In the genomic region with DNA sequence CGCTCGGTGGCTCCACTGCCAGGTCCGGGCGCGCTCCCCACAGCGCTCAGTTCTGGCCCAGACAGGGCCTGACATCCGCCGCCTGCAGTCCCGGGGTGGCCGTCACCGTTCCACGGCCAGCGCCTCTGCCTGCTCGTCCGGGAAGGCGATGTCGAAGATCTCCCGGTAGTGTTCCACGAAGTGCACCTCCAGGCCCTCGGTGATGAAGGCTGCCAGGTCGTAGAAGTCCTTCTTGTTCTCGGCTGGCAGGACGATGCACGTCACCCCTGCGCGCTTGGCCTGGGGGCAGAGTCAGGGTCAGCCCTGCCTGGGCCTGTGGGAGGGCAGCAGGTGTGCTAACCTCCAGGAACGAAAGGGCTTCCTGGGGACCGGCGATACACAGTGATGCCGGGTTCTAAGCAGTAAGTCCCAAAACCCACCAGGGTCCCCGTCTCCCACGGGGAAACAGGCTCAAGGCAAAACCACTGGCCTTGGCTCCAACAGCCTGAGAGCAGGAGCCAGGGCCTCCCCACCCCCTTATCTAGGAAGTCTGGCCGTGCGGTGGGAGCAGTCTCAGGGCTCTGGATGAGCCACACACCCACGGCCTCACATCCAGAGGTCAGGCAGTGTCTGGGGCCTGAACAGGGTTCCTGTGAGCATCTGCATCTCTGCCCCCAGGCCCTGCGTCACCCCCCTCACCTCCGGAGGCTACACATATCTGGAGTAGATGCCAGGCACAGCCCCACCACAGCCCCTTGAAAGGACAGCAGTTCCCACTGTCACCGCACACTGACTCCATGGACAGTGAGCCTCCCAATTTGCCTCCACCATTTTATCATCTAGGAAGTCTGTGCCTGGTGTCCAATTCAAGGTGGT, we compare ENCODE assay signal across 8 cellular contexts. TPM values are rescaled to one million over a fixed set of nuclear protein-coding genes. Genes with fewer than 3 reads are reported as not detected.
DNase-seq lines count a peak whose midpoint lies in the region; ATAC-seq and TF ChIP-seq lines count a peak whose summit lies in the region.

No MANE protein-coding gene starts in this region.

- H3K27me3 ChIP-seq in upper lobe of left lung, result no peaks in the 10 kb centered on the region

- H3K9me3 ChIP-seq in upper lobe of left lung, result no peaks in the 10 kb centered on the region

- intact Hi-C loops in cardiac septum (cut with DNase I), result no loop called here
- intact Hi-C loops in left ventricle myocardium superior (cut with micrococcal nuclease), result no loop called here

- peak overlapping the region; percentile 99 for H3K27ac Mint-ChIP-seq in activated T-helper 17 cell treated with anti-CD3 and anti-CD28 coated beads, Interleukin-2, amount 50 U/mL, for 72 hours
- H3K27ac Mint-ChIP-seq in immature natural killer cell, result peak overlapping the region in 5 of 6 donors; percentile 34 to 81 (median 64)

- H3K27me3 Mint-ChIP-seq in activated T-helper 17 cell treated with anti-CD3 and anti-CD28 coated beads, Interleukin-2, amount 50 U/mL, for 72 hours, result no peaks in the 10 kb centered on the region
- peaks cover 7 to 23% (median 16%) of the 10 kb centered on the region in 3 donors for H3K27me3 Mint-ChIP-seq in immature natural killer cell (ENCODE audit: low read depth in 3 of 3)

- H3K36me3 ChIP-seq in upper lobe of left lung, result peaks cover 13 to 58% (median 53%) of the 10 kb centered on the region in 4 donors

- TF ChIP-seq CTCF in upper lobe of left lung (IDR thresholded peaks at IDR 0.05), result no peak

- H3K36me3 Mint-ChIP-seq in activated T-helper 17 cell treated with anti-CD3 and anti-CD28 coated beads, Interleukin-2, amount 50 U/mL, for 72 hours (ENCODE audit: low read depth), result peaks cover 69% of the 10 kb centered on the region
- H3K36me3 Mint-ChIP-seq in immature natural killer cell, result no peaks in the 10 kb centered on the region

- WGBS in upper lobe of left lung, 2 donors, result 80 to 82% methylated on average over 9 to 34 of the region's 38 CpGs

- peaks cover 4% of the 10 kb centered on the region for H3K4me1 Mint-ChIP-seq in activated T-helper 17 cell treated with anti-CD3 and anti-CD28 coated beads, Interleukin-2, amount 50 U/mL, for 72 hours
- peaks cover 25 to 31% of the 10 kb centered on the region in 2 donors for H3K4me1 Mint-ChIP-seq in immature natural killer cell

- no peaks in the 10 kb centered on the region for H3K9me3 Mint-ChIP-seq in activated T-helper 17 cell treated with anti-CD3 and anti-CD28 coated beads, Interleukin-2, amount 50 U/mL, for 72 hours
- no peaks in the 10 kb centered on the region for H3K9me3 Mint-ChIP-seq in immature natural killer cell

- H3K4me3 Mint-ChIP-seq in activated T-helper 17 cell treated with anti-CD3 and anti-CD28 coated beads, Interleukin-2, amount 50 U/mL, for 72 hours, result peak overlapping the region; percentile 99
- H3K4me3 Mint-ChIP-seq in immature natural killer cell, result peak overlapping the region; percentile 39 to 65 (median 54)

- H3K4me3 ChIP-seq in upper lobe of left lung, result peak overlapping the region in 3 of 4 donors; percentile 58 to 80 (median 75)

- TF ChIP-seq EP300 in upper lobe of left lung (IDR thresholded peaks at IDR 0.05), result no peak

- peak overlapping the region; percentile 87 to 96 (median 91) for H3K27ac ChIP-seq in upper lobe of left lung

- ATAC-seq in left ventricle myocardium superior, result no peak
- no peak for ATAC-seq in activated T-helper 17 cell treated with anti-CD3 and anti-CD28 coated beads, Interleukin-2, amount 50 U/mL, for 72 hours (replicated peaks)
- ATAC-seq in upper lobe of left lung (ENCODE audit: low FRiP score in 2 of 2), result no peak

- no peak for TF ChIP-seq POLR2A in upper lobe of left lung (IDR thresholded peaks at IDR 0.05)

- DNase-seq in cardiac septum (ENCODE audit: low spot score) (peak; percentile 75), left ventricle myocardium superior (no peak), immature natural killer cell (no peak), upper lobe of left lung (peak in 1 of 2 donors; percentile 87), NCI-H2107 (lab: John Stamatoyannopoulos, UW) (no peak), kidney tubule cell (ENCODE audit: low spot score) (no peak), amniotic stem cell (lab: John Stamatoyannopoulos, UW) (no peak)

- peaks cover 14 to 32% (median 24%) of the 10 kb centered on the region in 4 donors for H3K4me1 ChIP-seq in upper lobe of left lung

RNA-seq across cellular contexts. Expression of gene RPL36, which starts 2.1 kb away (rescaled TPM):
- total RNA-seq in cardiac septum, result 337 TPM
- 401 TPM for total RNA-seq in left ventricle myocardium superior
- total RNA-seq in activated T-helper 17 cell treated with anti-CD3 and anti-CD28 coated beads, Interleukin-2, amount 50 U/mL, for 72 hours, result 1,000 to 10,000 TPM in 1 of 2 donors, 100 to 1,000 TPM in 1; 860 to 1,029 TPM
- 1,000 to 10,000 TPM in 1 of 3 donors, 100 to 1,000 TPM in 2; 550 to 1,524 (median 935) TPM for polyA plus RNA-seq in immature natural killer cell
- total RNA-seq in upper lobe of left lung, result 100 to 1,000 TPM; 290 to 626 (median 442) TPM

RNA-seq across cellular contexts. Expression of gene HSD11B1L, which starts 11.3 kb away (rescaled TPM):
- total RNA-seq in cardiac septum, result 4.3 TPM
- 5.5 TPM for total RNA-seq in left ventricle myocardium superior
- total RNA-seq in activated T-helper 17 cell treated with anti-CD3 and anti-CD28 coated beads, Interleukin-2, amount 50 U/mL, for 72 hours, result 1 to 10 TPM; 2.3 to 5.3 TPM
- 1 to 10 TPM; 2.0 to 3.1 (median 2.5) TPM for polyA plus RNA-seq in immature natural killer cell
- 10 to 100 TPM in 4 of 6 donors, 1 to 10 TPM in 2; 4.5 to 26.5 (median 16.7) TPM for total RNA-seq in upper lobe of left lung

RNA-seq across cellular contexts. Expression of gene MICOS13, which starts 11.8 kb away (rescaled TPM):
- 143 TPM for total RNA-seq in cardiac septum
- 167 TPM for total RNA-seq in left ventricle myocardium superior
- total RNA-seq in activated T-helper 17 cell treated with anti-CD3 and anti-CD28 coated beads, Interleukin-2, amount 50 U/mL, for 72 hours, result 10 to 100 TPM; 29.5 to 38.7 TPM
- polyA plus RNA-seq in immature natural killer cell, result 100 to 1,000 TPM in 1 of 3 donors, 10 to 100 TPM in 2; 85.1 to 134 (median 98.2) TPM
- total RNA-seq in upper lobe of left lung, result 10 to 100 TPM; 19.1 to 63.2 (median 34.2) TPM

RNA-seq across cellular contexts. Expression of gene LONP1, which starts 27.8 kb away (rescaled TPM):
- total RNA-seq in cardiac septum, result 70.8 TPM
- 90.7 TPM for total RNA-seq in left ventricle myocardium superior
- total RNA-seq in activated T-helper 17 cell treated with anti-CD3 and anti-CD28 coated beads, Interleukin-2, amount 50 U/mL, for 72 hours, result 100 to 1,000 TPM; 291 to 376 TPM
- polyA plus RNA-seq in immature natural killer cell, result 10 to 100 TPM in 2 of 3 donors, 1 to 10 TPM in 1; 8.4 to 24.2 (median 11.3) TPM
- total RNA-seq in upper lobe of left lung, result 100 to 1,000 TPM in 2 of 6 donors, 10 to 100 TPM in 4; 79.7 to 141 (median 89.4) TPM

RNA-seq across cellular contexts. Expression of gene CATSPERD, which starts 28.3 kb away (rescaled TPM):
- total RNA-seq in cardiac septum (not detected), left ventricle myocardium superior (not detected), upper lobe of left lung (1 to 10 TPM in 3 of 6 donors, not detected in 3; 1.1 to 5.9 (median 1.7) TPM)
- total RNA-seq in activated T-helper 17 cell treated with anti-CD3 and anti-CD28 coated beads, Interleukin-2, amount 50 U/mL, for 72 hours, result not detected
- polyA plus RNA-seq in immature natural killer cell, result not detected
